Comparison of ENCODE assay signal across 26 cellular contexts in the genomic region with DNA sequence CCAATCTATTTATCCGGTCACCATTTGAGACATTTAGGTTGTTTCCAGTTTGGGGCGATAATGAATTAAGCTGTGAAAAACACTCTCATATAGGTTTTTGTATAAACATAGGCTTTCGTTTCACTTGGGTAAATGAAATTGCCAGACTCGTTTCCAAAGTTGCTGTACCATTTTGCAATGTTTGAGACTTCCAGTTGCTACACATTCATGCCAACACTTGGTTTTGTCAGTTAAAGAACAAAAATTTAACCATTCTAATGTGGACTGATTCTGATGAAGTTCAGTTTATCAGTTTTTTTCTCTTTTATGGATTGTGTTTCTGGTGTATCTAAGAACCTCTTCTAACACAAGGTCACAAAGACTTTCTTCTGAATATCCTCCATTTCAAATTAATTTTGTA.
"Had no signal": no experiment of that assay in that cellular context is flagged by ENCODE, and none has a peak within 500 bp of the region (broad histone marks: within the 10 kb centered on the region; RNA-seq: fewer than 3 reads in every experiment).

No MANE protein-coding gene starts in this region.

- H3K4me3 ChIP-seq: colonic mucosa, gastroesophageal sphincter, lower lobe of right lung, pancreas, prostate gland, spleen, testis, upper lobe of left lung, vagina had no signal

- H3K27ac ChIP-seq: colonic mucosa, lower lobe of right lung, pancreas, prostate gland, spleen, testis, upper lobe of left lung, vagina, VCaP had no signal

- H3K36me3 ChIP-seq: colonic mucosa, pancreas, prostate gland, upper lobe of left lung, vagina had no signal

- FAIRE-seq: keratinocyte, pancreas, TTC549 had no signal

- H3K9me3 ChIP-seq: colonic mucosa, gastroesophageal sphincter, lower lobe of right lung, pancreas, prostate gland, spleen, testis, upper lobe of left lung, vagina had no signal

- ATAC-seq: effector memory CD8-positive, alpha-beta T cell; gastroesophageal sphincter; lower lobe of right lung; naive thymus-derived CD8-positive, alpha-beta T cell; pancreas had no signal

- H3K27me3 ChIP-seq: colonic mucosa, gastroesophageal sphincter, pancreas, spleen, testis, upper lobe of left lung, vagina had no signal

- DNase-seq: activated CD4-positive, alpha-beta T cell treated with anti-CD3 and anti-CD28 coated beads for 48 hours; activated CD4-positive, alpha-beta T cell treated with anti-CD3 and anti-CD28 coated beads, Interleukin-2, amount 50 U/mL, for 48 hours; activated CD8-positive, alpha-beta memory T cell treated with anti-CD3 and anti-CD28 coated beads for 24 hours; activated effector memory CD4-positive, alpha-beta T cell treated with Interleukin-2 at 50 U/mL for 16 hours; activated naive CD4-positive, alpha-beta T cell treated with Interleukin-2 at 50 U/mL for 16 hours; aorta; colonic mucosa; effector memory CD8-positive, alpha-beta T cell; erythroblast; hippocampal formation; lower lobe of right lung; mesenchymal stem cell; naive thymus-derived CD8-positive, alpha-beta T cell; nucleus accumbens; pancreas; spleen; stimulated activated naive CD4-positive, alpha-beta T cell; T-helper 9 cell; testis; upper lobe of left lung had no signal
